ENCODE assay signal across 23 cellular contexts in genomic region chr18:46663539-46663938, GRCh38. TPM values are rescaled to one million over a fixed set of nuclear protein-coding genes. Genes with fewer than 3 reads are reported as not detected.
"Had no signal": no experiment of that assay in that cellular context is flagged by ENCODE, and none has a peak within 500 bp of the region (broad histone marks: within the 10 kb centered on the region; RNA-seq: fewer than 3 reads in every experiment).

No MANE protein-coding gene starts in this region.

- DNase-seq: cortex of kidney; dorsolateral prefrontal cortex; effector CD8-positive, alpha-beta T cell; esophagus squamous epithelium; foreskin melanocyte; head of caudate nucleus; kidney; left cardiac atrium; left ventricle myocardium inferior; lower lobe of right lung; mesenchymal stem cell; midbrain; nucleus accumbens; ovary; small intestine; stimulated activated CD4-positive, alpha-beta T cell treated with anti-CD3 and anti-CD28 coated beads, Interleukin-2, amount 100 ng/mL, for 48 hours; stimulated activated naive CD4-positive, alpha-beta T cell treated with Interleukin-2 at 50 U/mL for 16 hours; upper lobe of right lung had no signal

- H3K9me3 ChIP-seq: esophagus squamous epithelium, left ventricle myocardium inferior, lower lobe of right lung, ovary, right atrium auricular region, upper lobe of right lung, vagina had no signal

- H3K27ac ChIP-seq: dorsolateral prefrontal cortex, esophagus squamous epithelium, hepatocyte, left ventricle myocardium inferior, lower lobe of right lung, neural progenitor cell, ovary, right atrium auricular region, upper lobe of right lung, vagina had no signal

- H3K4me1 ChIP-seq: esophagus squamous epithelium, left ventricle myocardium inferior, lower lobe of right lung, neural progenitor cell, right atrium auricular region, upper lobe of right lung, vagina had no signal

- H3K4me2 ChIP-seq: hepatocyte, neural progenitor cell had no signal

- H3K9ac ChIP-seq: neural progenitor cell had no signal

- H3K4me3 ChIP-seq: dorsolateral prefrontal cortex, esophagus squamous epithelium, hepatocyte, left ventricle myocardium inferior, lower lobe of right lung, neural progenitor cell, ovary, right atrium auricular region, upper lobe of right lung, vagina had no signal

- H3K36me3 ChIP-seq: esophagus squamous epithelium, left ventricle myocardium inferior, lower lobe of right lung, neural progenitor cell, ovary, right atrium auricular region, upper lobe of right lung, vagina had no signal

- FAIRE-seq: endometrium, kidney, small intestine had no signal

- H3K27me3 ChIP-seq: dorsolateral prefrontal cortex, hepatocyte, neural progenitor cell, ovary, right atrium auricular region, vagina had no signal

RNA-seq across cellular contexts. Expression of gene LOXHD1, which starts 6.5 kb away (rescaled TPM):
- polyA plus RNA-seq: hepatocyte had no signal
